In the genomic region with DNA sequence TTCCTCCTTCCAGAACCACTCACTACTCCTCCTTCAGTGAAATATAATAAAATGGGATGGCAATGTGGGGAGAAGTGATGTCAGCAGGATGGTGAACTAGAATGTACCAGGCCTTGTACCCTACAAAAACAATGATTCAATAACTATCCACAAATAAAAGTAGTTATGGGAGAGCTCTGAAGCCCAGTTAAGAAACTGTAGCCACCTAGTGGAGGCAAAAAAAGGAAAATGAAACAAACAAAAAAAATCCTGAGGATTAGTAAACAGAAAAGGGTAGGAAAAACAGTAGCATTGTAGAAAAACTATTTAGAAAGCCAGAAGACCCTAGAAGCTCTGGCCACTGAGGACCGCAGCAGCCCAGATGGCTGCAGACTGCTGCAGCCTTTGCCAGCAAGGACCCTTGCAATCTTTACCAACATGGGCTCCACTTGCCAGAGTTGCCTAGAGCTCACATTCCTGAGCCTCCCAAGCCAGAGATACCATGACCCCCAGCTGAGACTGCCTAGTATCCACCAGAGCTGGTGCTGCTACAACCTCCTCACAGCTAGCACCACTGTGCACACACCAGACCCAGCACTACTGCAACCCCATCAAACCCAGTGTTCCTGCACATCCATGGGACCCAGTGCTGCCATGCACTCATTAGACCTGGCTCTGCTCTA, we compare ENCODE assay signal across 20 cellular contexts.
DNase-seq lines count a peak whose midpoint lies in the region; ATAC-seq and TF ChIP-seq lines count a peak whose summit lies in the region.
"Had no signal": no experiment of that assay in that cellular context is flagged by ENCODE, and none has a peak within 500 bp of the region (broad histone marks: within the 10 kb centered on the region; RNA-seq: fewer than 3 reads in every experiment).

No MANE protein-coding gene starts in this region.

- POLR2A ChIA-PET in MCF 10A (lab: Yijun Ruan, JAX), result interaction anchor here (1.1 kb wide), 1 partner anchor 45 kb away, joined by 3 read pairs; no protein-coding TSS in a partner anchor

- no peaks in the 10 kb centered on the region for H3K9me3 ChIP-seq in breast epithelium
- H3K9me3 ChIP-seq: transverse colon had no signal

- no peak overlapping the region for H3K4me3 ChIP-seq in breast epithelium
- no peak overlapping the region for H3K4me3 ChIP-seq in WI38 (ENCODE audit: low read depth, low read length)
- H3K4me3 ChIP-seq: coronary artery, transverse colon had no signal

- no peak for DNase-seq in MCF 10A (ENCODE audit: unreplicated experiment)
- no peak for DNase-seq in breast epithelium (ENCODE audit: low spot score in 2 of 2)
- no peak for DNase-seq in foreskin keratinocyte
- DNase-seq in type B pancreatic cell (ENCODE audit: extremely low spot score, unreplicated experiment), result no peak
- no peak for DNase-seq in activated naive CD4-positive, alpha-beta T cell treated with anti-CD3 and anti-CD28 coated beads for 36 hours
- DNase-seq in cerebellar cortex (ENCODE audit: low spot score), result no peak
- no peak for DNase-seq in glomerular visceral epithelial cell (ENCODE audit: extremely low spot score)
- DNase-seq: activated CD4-positive, alpha-beta T cell treated with anti-CD3 and anti-CD28 coated beads for 1 hour; activated gamma-delta T cell; CD4-positive, alpha-beta memory T cell; glutamatergic neuron; naive thymus-derived CD8-positive, alpha-beta T cell; NCI-H187 treated with DMSO at 0.1 percent for 48 hours; NCI-H446 treated with DMSO at 0.1 percent for 48 hours; stimulated activated naive CD4-positive, alpha-beta T cell treated with Interleukin-2 at 50 U/mL for 16 hours; T-helper 17 cell; transverse colon had no signal

- no peaks in the 10 kb centered on the region for H3K27me3 Mint-ChIP-seq in MCF 10A (ENCODE audit: insufficient read depth, unreplicated experiment)
- H3K27me3 Mint-ChIP-seq in type B pancreatic cell, result no peaks in the 10 kb centered on the region
- peaks cover 9% of the 10 kb centered on the region for H3K27me3 Mint-ChIP-seq in activated naive CD4-positive, alpha-beta T cell treated with anti-CD3 and anti-CD28 coated beads for 36 hours (ENCODE audit: low read depth)
- H3K27me3 Mint-ChIP-seq: CD4-positive, alpha-beta memory T cell; T-helper 17 cell had no signal

- TF ChIP-seq CTCF in MCF 10A (IDR thresholded peaks at IDR 0.05; ENCODE audit: unreplicated experiment) (peak; percentile 28), breast epithelium (IDR thresholded peaks at IDR 0.05) (peak in 1 of 3 donors; percentile 9), WI38 (IDR thresholded peaks at IDR 0.05; ENCODE audit: low read depth, low read length) (peak; percentile 37; the same call in 1 of the 2 replicates), foreskin keratinocyte (conservative IDR thresholded peaks at IDR 0.05) (peak; percentile 52), type B pancreatic cell (conservative IDR thresholded peaks at IDR 0.05) (peak; percentile 56)

- no peak for TF ChIP-seq POLR2A in breast epithelium (IDR thresholded peaks at IDR 0.05)

- H3K4me1 ChIP-seq in breast epithelium (peaks cover 0 to 8% of the 10 kb centered on the region in 2 donors), foreskin keratinocyte (peaks cover 12% of the 10 kb centered on the region)

- H3K27me3 ChIP-seq in breast epithelium (no peaks in the 10 kb centered on the region), foreskin keratinocyte (no peaks in the 10 kb centered on the region)
- H3K27me3 ChIP-seq: transverse colon had no signal

- no peaks in the 10 kb centered on the region for H3K36me3 ChIP-seq in breast epithelium
- H3K36me3 ChIP-seq: transverse colon had no signal

- H3K36me3 Mint-ChIP-seq in MCF 10A (ENCODE audit: insufficient read depth, unreplicated experiment), result no peaks in the 10 kb centered on the region
- no peaks in the 10 kb centered on the region for H3K36me3 Mint-ChIP-seq in type B pancreatic cell
- H3K36me3 Mint-ChIP-seq in activated naive CD4-positive, alpha-beta T cell treated with anti-CD3 and anti-CD28 coated beads for 36 hours (ENCODE audit: low read depth), result no peaks in the 10 kb centered on the region
- H3K36me3 Mint-ChIP-seq: CD4-positive, alpha-beta memory T cell had no signal

- ATAC-seq in foreskin keratinocyte, result no peak
- ATAC-seq: naive thymus-derived CD8-positive, alpha-beta T cell; T-helper 17 cell had no signal

- H3K27ac Mint-ChIP-seq in MCF 10A (ENCODE audit: low read depth, unreplicated experiment), result no peak overlapping the region
- H3K27ac Mint-ChIP-seq in type B pancreatic cell, result no peak overlapping the region
- no peak overlapping the region for H3K27ac Mint-ChIP-seq in activated naive CD4-positive, alpha-beta T cell treated with anti-CD3 and anti-CD28 coated beads for 36 hours
- H3K27ac Mint-ChIP-seq: T-helper 17 cell had no signal

- no TSS peak for BruUV-seq in MCF 10A (replicated peaks; lab: Mats Ljungman, UMichigan)

- H3K27ac ChIP-seq in breast epithelium (no peak overlapping the region), foreskin keratinocyte (no peak overlapping the region)
- H3K27ac ChIP-seq: coronary artery, epithelial cell of prostate, transverse colon had no signal

- peaks cover 10% of the 10 kb centered on the region for H3K4me1 Mint-ChIP-seq in MCF 10A (ENCODE audit: insufficient read depth, unreplicated experiment)
- H3K4me1 Mint-ChIP-seq in type B pancreatic cell (ENCODE audit: unreplicated experiment), result peaks cover 27% of the 10 kb centered on the region
- H3K4me1 Mint-ChIP-seq in activated naive CD4-positive, alpha-beta T cell treated with anti-CD3 and anti-CD28 coated beads for 36 hours (ENCODE audit: low read depth), result peaks cover 3% of the 10 kb centered on the region

- no peak overlapping the region for H3K4me3 Mint-ChIP-seq in MCF 10A (ENCODE audit: unreplicated experiment)
- H3K4me3 Mint-ChIP-seq in type B pancreatic cell, result no peak overlapping the region
- H3K4me3 Mint-ChIP-seq in activated naive CD4-positive, alpha-beta T cell treated with anti-CD3 and anti-CD28 coated beads for 36 hours, result no peak overlapping the region
- H3K4me3 Mint-ChIP-seq: CD4-positive, alpha-beta memory T cell; naive thymus-derived CD8-positive, alpha-beta T cell; T-helper 17 cell had no signal

- H3K9me3 Mint-ChIP-seq in MCF 10A (ENCODE audit: unreplicated experiment) (peaks cover 7% of the 10 kb centered on the region), type B pancreatic cell (peaks cover 5% of the 10 kb centered on the region)
- H3K9me3 Mint-ChIP-seq in activated naive CD4-positive, alpha-beta T cell treated with anti-CD3 and anti-CD28 coated beads for 36 hours, result peaks cover under 1% of the 10 kb centered on the region

- CTCF ChIA-PET in MCF 10A (lab: Yijun Ruan, JAX), result interaction anchor here (0.6 to 1.5 kb wide), 8 partner anchors 15 to 295 kb away, joined by 3 to 8 read pairs (median 3); no protein-coding TSS in a partner anchor
- CTCF ChIA-PET in activated naive CD4-positive, alpha-beta T cell treated with anti-CD3 and anti-CD28 coated beads for 36 hours (lab: Charles Lee), result no interaction called here

- intact Hi-C loops in MCF 10A (cut with micrococcal nuclease) (no loop called here), breast epithelium (cut with DNase I; ENCODE audit: low total_unique reads) (no loop called here)
- intact Hi-C loops in activated naive CD4-positive, alpha-beta T cell treated with anti-CD3 and anti-CD28 coated beads for 36 hours (cut with micrococcal nuclease), result no loop called here
